11 cellular contexts compared by ENCODE assay signal in the genomic region with DNA sequence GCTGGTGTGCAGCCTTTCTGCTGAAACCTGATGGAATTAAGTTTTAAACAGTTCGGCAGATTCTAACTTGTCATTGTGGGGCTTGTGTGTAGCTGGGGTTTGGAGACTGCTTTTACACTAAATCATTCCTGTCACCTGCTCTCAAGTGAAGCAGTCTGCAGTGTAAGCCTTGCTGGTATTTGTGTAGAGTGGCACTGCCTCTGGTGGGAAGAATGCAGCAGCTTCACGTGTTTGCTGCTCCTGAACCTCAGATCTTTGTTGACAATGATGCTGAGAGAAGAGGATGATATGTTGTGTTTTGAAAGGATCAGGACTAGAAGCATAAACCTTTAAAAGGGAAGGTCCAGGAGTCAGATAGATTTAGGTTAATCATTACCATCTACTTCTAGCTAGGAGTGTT.
DNase-seq lines count a peak whose midpoint lies in the region; ATAC-seq and TF ChIP-seq lines count a peak whose summit lies in the region.
"Had no signal": no experiment of that assay in that cellular context is flagged by ENCODE, and none has a peak within 500 bp of the region (broad histone marks: within the 10 kb centered on the region; RNA-seq: fewer than 3 reads in every experiment).

No MANE protein-coding gene starts in this region.

- peaks cover 15% of the 10 kb centered on the region for H3K4me1 Mint-ChIP-seq in progenitor cell of endocrine pancreas (ENCODE audit: low read depth)
- H3K4me1 Mint-ChIP-seq in T-helper 17 cell = peaks cover 8% of the 10 kb centered on the region

- no peaks in the 10 kb centered on the region for H3K27me3 ChIP-seq in RWPE2 (ENCODE audit: insufficient read depth, poor library complexity, severe bottlenecking)
- no peaks in the 10 kb centered on the region for H3K27me3 ChIP-seq in left ventricle myocardium inferior (ENCODE audit: low read depth)
- no peaks in the 10 kb centered on the region for H3K27me3 ChIP-seq in ascending aorta

- H3K4me3 Mint-ChIP-seq in progenitor cell of endocrine pancreas (ENCODE audit: low read depth) (no peak overlapping the region), T-helper 17 cell (no peak overlapping the region)

- H3K27ac Mint-ChIP-seq in progenitor cell of endocrine pancreas (no peak overlapping the region), T-helper 17 cell (no peak overlapping the region)

- peak; percentile 18 for DNase-seq in NCI-H1105 treated with DMSO at 0.1 percent for 48 hours (lab: John Stamatoyannopoulos, UW)
- no peak for DNase-seq in NCI-H1105 (lab: John Stamatoyannopoulos, UW)
- no peak for DNase-seq in RWPE2 (ENCODE audit: low spot score)
- no peak for DNase-seq in left ventricle myocardium inferior
- DNase-seq in progenitor cell of endocrine pancreas (ENCODE audit: low spot score, unreplicated experiment) = no peak
- DNase-seq in T-helper 17 cell = no peak
- DNase-seq in ascending aorta (ENCODE audit: low spot score in 2 of 2) = no peak
- no peak for DNase-seq in ureter (ENCODE audit: low spot score)
- DNase-seq: activated CD8-positive, alpha-beta memory T cell treated with anti-CD3 and anti-CD28 coated beads, Interleukin-2, amount 50 U/mL, for 4 hours; Kasumi-1 had no signal

- H3K9me3 Mint-ChIP-seq in progenitor cell of endocrine pancreas (ENCODE audit: low read depth) = no peaks in the 10 kb centered on the region

- H3K36me3 Mint-ChIP-seq in progenitor cell of endocrine pancreas (ENCODE audit: insufficient read depth) (peaks cover 4% of the 10 kb centered on the region), T-helper 17 cell (ENCODE audit: low read depth) (peaks cover 4% of the 10 kb centered on the region)

- H3K27ac ChIP-seq in RWPE2 (ENCODE audit: poor library complexity, severe bottlenecking) (no peak overlapping the region), left ventricle myocardium inferior (replicated peaks) (no peak overlapping the region), ascending aorta (no peak overlapping the region)
- H3K27ac ChIP-seq: RWPE1 had no signal

- H3K27me3 Mint-ChIP-seq in progenitor cell of endocrine pancreas (no peaks in the 10 kb centered on the region), T-helper 17 cell (no peaks in the 10 kb centered on the region)

- H3K9me3 ChIP-seq in RWPE2 (ENCODE audit: severe bottlenecking) = no peaks in the 10 kb centered on the region
- no peaks in the 10 kb centered on the region for H3K9me3 ChIP-seq in left ventricle myocardium inferior (replicated peaks)
- no peaks in the 10 kb centered on the region for H3K9me3 ChIP-seq in T-helper 17 cell (ENCODE audit: control insufficient read depth, low read length, poor library complexity, severe bottlenecking)
- H3K9me3 ChIP-seq in ascending aorta = no peaks in the 10 kb centered on the region

- intact Hi-C loops in left ventricle myocardium inferior (cut with micrococcal nuclease) = no loop called here
- intact Hi-C loops in ascending aorta (cut with DNase I) = no loop called here

- H3K4me3 ChIP-seq in RWPE2 (ENCODE audit: severe bottlenecking) (no peak overlapping the region), left ventricle myocardium inferior (no peak overlapping the region), ascending aorta (no peak overlapping the region)

- TF ChIP-seq CTCF in RWPE2 (IDR thresholded peaks at IDR 0.05; ENCODE audit: poor library complexity, severe bottlenecking) (peak; percentile 11), left ventricle myocardium inferior (IDR thresholded peaks at IDR 0.05; ENCODE audit: borderline replicate concordance) (peak; percentile 58), progenitor cell of endocrine pancreas (IDR thresholded peaks at IDR 0.05; ENCODE audit: unreplicated experiment) (peak; percentile 70), ascending aorta (IDR thresholded peaks at IDR 0.05) (no peak)

- H3K36me3 ChIP-seq in RWPE2 (ENCODE audit: low read depth) (peaks cover 9% of the 10 kb centered on the region), left ventricle myocardium inferior (peaks cover 11% of the 10 kb centered on the region), ascending aorta (peaks cover 5 to 6% of the 10 kb centered on the region in 2 donors)

- H3K4me1 ChIP-seq in RWPE2 (ENCODE audit: insufficient read depth, poor library complexity, severe bottlenecking) (peaks cover 3% of the 10 kb centered on the region), left ventricle myocardium inferior (peaks cover 12% of the 10 kb centered on the region), ascending aorta (no peaks in the 10 kb centered on the region)

- ATAC-seq in RWPE2 (ENCODE audit: low read depth) (peak; percentile 51; the same call in 1 of the 3 replicates), T-helper 17 cell (no peak)

Comparison
In these comparisons a context has a peak if more than half of its experiments do, and no peak if none do; other contexts are left out.
1. CTCF ChIP-seq: peak in RWPE2 (single experiment), left ventricle myocardium inferior (single experiment) and progenitor cell of endocrine pancreas (single experiment); none in ascending aorta (0 of 3).